ENCODE assay signal across 1 cellular context in genomic region chr3:189563841-189564563, GRCh38.
TF ChIP-seq lines count a peak whose summit lies in the region.

No MANE protein-coding gene starts in this region.

TF ChIP-seq in GM12878, 131 proteins besides CTCF, POLR2A, EP300 and RAD21 (continued from another document):
- TF ChIP-seq REST (IDR thresholded peaks at IDR 0.05; ENCODE audit: low read depth, low read length) (no peak), CUX1 (IDR thresholded peaks at IDR 0.05; ENCODE audit: insufficient replicate concordance, low read depth, low read length) (no peak), BCLAF1 (IDR thresholded peaks at IDR 0.05) (no peak), ZBTB4 (CRISPR knock-in tag; IDR thresholded peaks at IDR 0.05) (no peak), USF1 (IDR thresholded peaks at IDR 0.05; ENCODE audit: borderline replicate concordance, extremely low read length, insufficient read depth, low read depth, low read length) (no peak), RELB (IDR thresholded peaks at IDR 0.05; ENCODE audit: low read depth) (no peak; the same call in 1 of the 2 replicates), HDGF (IDR thresholded peaks at IDR 0.05) (no peak), ZNF687 (IDR thresholded peaks at IDR 0.05) (no peak), GATAD2B (conservative IDR thresholded peaks at IDR 0.05; ENCODE audit: low read depth) (no peak), POLR2AphosphoS2 (IDR thresholded peaks at IDR 0.05; ENCODE audit: low read depth, low read length) (no peak), BRCA1 (IDR thresholded peaks at IDR 0.05; ENCODE audit: low read depth, low read length) (no peak), ATF7 (IDR thresholded peaks at IDR 0.05; ENCODE audit: low read depth) (no peak), KLF5 (IDR thresholded peaks at IDR 0.05; ENCODE audit: partially characterized antibody) (no peak), PBX3 (IDR thresholded peaks at IDR 0.05; ENCODE audit: insufficient replicate concordance, low read depth, low read length) (no peak), MAX (IDR thresholded peaks at IDR 0.05; ENCODE audit: low read depth, low read length) (no peak), CHD2 (IDR thresholded peaks at IDR 0.05; ENCODE audit: borderline replicate concordance, low read depth, low read length) (no peak), HSF1 (IDR thresholded peaks at IDR 0.05; ENCODE audit: low read depth, low read length) (no peak), ASH2L (IDR thresholded peaks at IDR 0.05; ENCODE audit: borderline replicate concordance, low read depth) (no peak), KAT2A (conservative IDR thresholded peaks at IDR 0.05; ENCODE audit: control insufficient read depth, low read depth, low read length) (no peak), BHLHE40 (IDR thresholded peaks at IDR 0.05; ENCODE audit: borderline replicate concordance in 1 of 2, low read depth in 2 of 2, low read length in 1 of 2) (no peak), POU2F2 (IDR thresholded peaks at IDR 0.05; ENCODE audit: borderline replicate concordance, low read depth, low read length) (peak; percentile 90; the same call in 2 of the 3 replicates), TCF3 (IDR thresholded peaks at IDR 0.05; ENCODE audit: borderline replicate concordance, insufficient read depth, low read depth, low read length) (0 out of 2 replicates have a peak, but pooled peaks have one; percentile 82), JUNB (IDR thresholded peaks at IDR 0.05) (peak; percentile 76), NFYA (IDR thresholded peaks at IDR 0.05; ENCODE audit: borderline replicate concordance, low read depth, low read length) (no peak), MYC (IDR thresholded peaks at IDR 0.05; ENCODE audit: insufficient read depth, insufficient read length, insufficient replicate concordance, low read length, severe bottlenecking) (no peak)
